Comparison of ENCODE assay signal across 25 cellular contexts in the genomic region with DNA sequence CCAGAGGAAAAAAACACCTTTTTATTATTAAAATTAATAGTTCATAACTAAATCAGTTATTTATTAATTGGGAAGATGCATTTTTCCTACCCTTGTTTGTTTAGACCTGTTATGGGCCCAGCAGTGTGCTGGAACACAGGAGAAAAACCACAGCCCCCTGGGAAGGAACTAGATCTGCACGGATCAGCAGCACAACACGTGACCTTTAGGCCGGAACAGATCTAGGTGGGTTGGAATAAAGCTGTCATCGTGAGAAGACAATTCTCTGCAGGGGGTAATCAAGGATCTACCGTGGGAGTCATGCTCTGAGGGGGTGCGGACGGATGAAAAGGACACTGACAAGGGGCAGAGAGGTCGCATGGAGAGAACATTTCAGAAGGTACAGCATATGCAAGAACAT.
"Had no signal": no experiment of that assay in that cellular context is flagged by ENCODE, and none has a peak within 500 bp of the region (broad histone marks: within the 10 kb centered on the region; RNA-seq: fewer than 3 reads in every experiment).

No MANE protein-coding gene starts in this region.

- H3K4me1 Mint-ChIP-seq: stimulated activated naive B cell treated with anti-CD40 and anti-IgM and Interleukin-4, amounts not matched to agents 10 μg/mL and 1 μg/mL and 100 μg/mL, for 72 hours had no signal

- DNase-seq: cortex of kidney; dorsolateral prefrontal cortex; effector memory CD4-positive, alpha-beta T cell; foreskin keratinocyte; kidney; left cardiac atrium; left ventricle myocardium superior; mesenchymal stem cell; midbrain; posterior cingulate gyrus; sigmoid colon; stimulated activated CD4-positive, alpha-beta T cell treated with anti-CD3 and anti-CD28 coated beads, Interleukin-2, amount 100 ng/mL, for 24 hours; stimulated activated CD4-positive, alpha-beta T cell treated with anti-CD3 and anti-CD28 coated beads, Interleukin-4, amount 100 ng/mL, for 4 hours; stimulated activated naive B cell treated with anti-CD40 and anti-IgM and Interleukin-4, amounts not matched to agents 10 μg/mL and 1 μg/mL and 100 μg/mL, for 72 hours; stomach; substantia nigra; upper lobe of left lung; uterus had no signal

- H3K4me2 ChIP-seq: hepatocyte had no signal

- H3K4me3 Mint-ChIP-seq: natural killer cell treated with Interleukin-12 subunit alpha and Interleukin-12 subunit beta and Interleukin-15 and Interleukin-18, amount 100 ng/mL, for 72 hours; stimulated activated naive B cell treated with anti-CD40 and anti-IgM and Interleukin-4, amounts not matched to agents 10 μg/mL and 1 μg/mL and 100 μg/mL, for 72 hours had no signal

- H3K27ac Mint-ChIP-seq: natural killer cell treated with Interleukin-12 subunit alpha and Interleukin-12 subunit beta and Interleukin-15 and Interleukin-18, amount 100 ng/mL, for 72 hours; stimulated activated naive B cell treated with anti-CD40 and anti-IgM and Interleukin-4, amounts not matched to agents 10 μg/mL and 1 μg/mL and 100 μg/mL, for 72 hours had no signal

- H3K4me1 ChIP-seq: foreskin keratinocyte, uterus had no signal

- H2AFZ ChIP-seq: hepatocyte had no signal

- H3K79me2 ChIP-seq: hepatocyte had no signal

- H3K27me3 ChIP-seq: dorsolateral prefrontal cortex, foreskin keratinocyte, hepatocyte, neutrophil, right atrium auricular region, sigmoid colon, stomach, upper lobe of left lung, uterus had no signal

- H3K9me3 ChIP-seq: neutrophil, right atrium auricular region, upper lobe of left lung, uterus had no signal

- H3K36me3 Mint-ChIP-seq: natural killer cell treated with Interleukin-12 subunit alpha and Interleukin-12 subunit beta and Interleukin-15 and Interleukin-18, amount 100 ng/mL, for 72 hours; stimulated activated naive B cell treated with anti-CD40 and anti-IgM and Interleukin-4, amounts not matched to agents 10 μg/mL and 1 μg/mL and 100 μg/mL, for 72 hours had no signal

- H3K36me3 ChIP-seq: neutrophil, right atrium auricular region, sigmoid colon, stomach, upper lobe of left lung, uterus had no signal

- H3K4me3 ChIP-seq: dorsolateral prefrontal cortex, hepatocyte, lung, right atrium auricular region, sigmoid colon, skin epidermis, stomach, upper lobe of left lung, uterus had no signal

- H3K27ac ChIP-seq: dorsolateral prefrontal cortex, foreskin keratinocyte, hepatocyte, neutrophil, right atrium auricular region, sigmoid colon, skin epidermis, stomach, upper lobe of left lung, uterus had no signal

- ATAC-seq: esophagus mucosa; foreskin keratinocyte; left cardiac atrium; left ventricle myocardium superior; natural killer cell treated with Interleukin-12 subunit alpha and Interleukin-12 subunit beta and Interleukin-15 and Interleukin-18, amount 100 ng/mL, for 72 hours; stimulated activated naive B cell treated with anti-CD40 and anti-IgM and Interleukin-4, amounts not matched to agents 10 μg/mL and 1 μg/mL and 100 μg/mL, for 72 hours had no signal
